ENCODE assay signal across 19 cellular contexts in the genomic region with DNA sequence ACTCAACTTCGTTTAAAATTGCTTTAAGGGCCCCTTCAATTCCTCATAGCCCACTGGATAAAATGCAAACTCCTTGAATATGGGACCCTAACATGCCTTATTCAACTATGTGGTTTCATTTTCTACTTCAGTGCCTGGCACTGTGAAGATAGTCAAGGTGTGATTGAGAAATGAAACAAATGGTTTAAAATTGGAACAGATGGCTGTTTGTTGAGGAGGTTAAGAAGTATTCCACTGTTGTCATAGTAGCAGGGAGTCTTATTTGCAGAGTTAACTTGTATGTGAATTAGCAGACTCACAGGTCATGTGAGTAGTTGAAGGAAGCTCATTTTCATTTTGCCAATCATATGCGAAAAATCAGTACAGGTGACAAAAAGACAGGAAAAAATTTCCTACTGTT.
"Had no signal": no experiment of that assay in that cellular context is flagged by ENCODE, and none has a peak within 500 bp of the region (broad histone marks: within the 10 kb centered on the region; RNA-seq: fewer than 3 reads in every experiment).

No MANE protein-coding gene starts in this region.

- H3K9me3 ChIP-seq: vagina had no signal

- DNase-seq: activated CD4-positive, alpha-beta T cell treated with anti-CD3 and anti-CD28 coated beads, Interleukin-2, amount 10 ng/mL, durations not matched to agents 7 days and 5 days; activated CD8-positive, alpha-beta memory T cell treated with anti-CD3 and anti-CD28 coated beads, Interleukin-2, amount 50 U/mL, for 4 hours; activated naive CD4-positive, alpha-beta T cell treated with anti-CD3 and anti-CD28 coated beads, Interleukin-2, amount 10 ng/mL, durations not matched to agents 7 days and 5 days; activated T-cell treated with anti-CD3 and anti-CD28 coated beads, Interleukin-2, amount 50 U/mL, for 4 hours; aorta; dermis blood vessel endothelial cell; effector memory CD4-positive, alpha-beta T cell; esophagus squamous epithelium; heart right ventricle; kidney glomerular epithelial cell; left ventricle myocardium inferior; mammary epithelial cell; midbrain; posterior cingulate gyrus; T1000 had no signal

- H3K4me3 Mint-ChIP-seq: activated CD4-positive, alpha-beta T cell treated with anti-CD3 and anti-CD28 coated beads, Interleukin-2, amount 10 ng/mL, durations not matched to agents 7 days and 5 days; activated naive CD4-positive, alpha-beta T cell treated with anti-CD3 and anti-CD28 coated beads, Interleukin-2, amount 10 ng/mL, durations not matched to agents 7 days and 5 days; activated T-cell treated with anti-CD3 and anti-CD28 coated beads, Interleukin-2, amount 50 U/mL, for 4 hours; nephron; stimulated activated naive CD8-positive, alpha-beta T cell treated with anti-CD3 and anti-CD28 coated beads, Interleukin-15, Interleukin-2, amounts not matched to agents 100 ng/mL and 50 ng/mL, for 24 hours had no signal

- H3K36me3 Mint-ChIP-seq: activated naive CD4-positive, alpha-beta T cell treated with anti-CD3 and anti-CD28 coated beads, Interleukin-2, amount 10 ng/mL, durations not matched to agents 7 days and 5 days had no signal

- H3K27ac ChIP-seq: esophagus squamous epithelium, heart right ventricle, left ventricle myocardium inferior, tibial nerve, vagina had no signal

- H3K36me3 ChIP-seq: esophagus squamous epithelium, heart right ventricle, left ventricle myocardium inferior, tibial nerve, vagina had no signal

- H3K27me3 ChIP-seq: esophagus squamous epithelium, heart right ventricle, tibial nerve, vagina had no signal

- H3K27ac Mint-ChIP-seq: activated CD4-positive, alpha-beta T cell treated with anti-CD3 and anti-CD28 coated beads, Interleukin-2, amount 10 ng/mL, durations not matched to agents 7 days and 5 days; activated naive CD4-positive, alpha-beta T cell treated with anti-CD3 and anti-CD28 coated beads, Interleukin-2, amount 10 ng/mL, durations not matched to agents 7 days and 5 days; nephron; stimulated activated naive CD8-positive, alpha-beta T cell treated with anti-CD3 and anti-CD28 coated beads, Interleukin-15, Interleukin-2, amounts not matched to agents 100 ng/mL and 50 ng/mL, for 24 hours had no signal

- H3K27me3 Mint-ChIP-seq: activated CD4-positive, alpha-beta T cell treated with anti-CD3 and anti-CD28 coated beads, Interleukin-2, amount 10 ng/mL, durations not matched to agents 7 days and 5 days; activated naive CD4-positive, alpha-beta T cell treated with anti-CD3 and anti-CD28 coated beads, Interleukin-2, amount 10 ng/mL, durations not matched to agents 7 days and 5 days; stimulated activated naive CD8-positive, alpha-beta T cell treated with anti-CD3 and anti-CD28 coated beads, Interleukin-15, Interleukin-2, amounts not matched to agents 100 ng/mL and 50 ng/mL, for 24 hours had no signal

- ATAC-seq: activated T-cell treated with anti-CD3 and anti-CD28 coated beads, Interleukin-2, amount 50 U/mL, for 4 hours; heart right ventricle had no signal

- H3K4me3 ChIP-seq: esophagus squamous epithelium, heart right ventricle, left ventricle myocardium inferior, tibial nerve, vagina had no signal

- H3K4me1 Mint-ChIP-seq: activated CD4-positive, alpha-beta T cell treated with anti-CD3 and anti-CD28 coated beads, Interleukin-2, amount 10 ng/mL, durations not matched to agents 7 days and 5 days; activated naive CD4-positive, alpha-beta T cell treated with anti-CD3 and anti-CD28 coated beads, Interleukin-2, amount 10 ng/mL, durations not matched to agents 7 days and 5 days had no signal

- H3K4me1 ChIP-seq: esophagus squamous epithelium, heart right ventricle, left ventricle myocardium inferior, tibial nerve, vagina had no signal
